25 cellular contexts compared by ENCODE assay signal in genomic region chr1:114833421-114833820, GRCh38.
A peak's percentile ranks its signal among the peaks of the same experiment; 100 is the strongest.
DNase-seq lines count a peak whose midpoint lies in the region; ATAC-seq and TF ChIP-seq lines count a peak whose summit lies in the region.
"Had no signal": no experiment of that assay in that cellular context is flagged by ENCODE, and none has a peak within 500 bp of the region (broad histone marks: within the 10 kb centered on the region; RNA-seq: fewer than 3 reads in every experiment).

No MANE protein-coding gene starts in this region.

- peak; percentile 45; the same call in 1 of the 3 replicates for ATAC-seq in RWPE2 (ENCODE audit: low read depth)
- ATAC-seq: A549; effector memory CD8-positive, alpha-beta T cell had no signal

- H3K36me3 ChIP-seq in RWPE2 (ENCODE audit: low read depth): no peaks in the 10 kb centered on the region
- H3K36me3 ChIP-seq: BLaER1, colonic mucosa, esophagus squamous epithelium, WERI-Rb-1 had no signal

- H3K4me3 ChIP-seq in RWPE2 (ENCODE audit: severe bottlenecking) (no peak overlapping the region), coronary artery (no peak overlapping the region)
- H3K4me3 ChIP-seq: A549, BLaER1, colonic mucosa, esophagus squamous epithelium had no signal

- H3K27me3 ChIP-seq in RWPE2 (ENCODE audit: insufficient read depth, poor library complexity, severe bottlenecking): no peaks in the 10 kb centered on the region
- H3K27me3 ChIP-seq: BLaER1, colonic mucosa, esophagus squamous epithelium had no signal

- TF ChIP-seq CTCF in RWPE2 (IDR thresholded peaks at IDR 0.05; ENCODE audit: poor library complexity, severe bottlenecking) (no peak), coronary artery (IDR thresholded peaks at IDR 0.05) (no peak)

- DNase-seq in AG08395 (ENCODE audit: low spot score): peak; percentile 15
- DNase-seq in HPDE6-E6E7 (ENCODE audit: extremely low spot score): peak; percentile 4
- DNase-seq in RWPE2 (ENCODE audit: low spot score): no peak
- peak; percentile 1 for DNase-seq in fibroblast of peridontal ligament (ENCODE audit: extremely low read depth)
- no peak for DNase-seq in coronary artery (ENCODE audit: low spot score)
- DNase-seq in GDM1 (lab: John Stamatoyannopoulos, UW): no peak
- no peak for DNase-seq in NCI-H1436 treated with DMSO at 0.1 percent for 48 hours (lab: John Stamatoyannopoulos, UW)
- DNase-seq in Kasumi-1 (lab: John Stamatoyannopoulos, UW): no peak
- DNase-seq: activated CD4-positive, alpha-beta T cell treated with anti-CD3 and anti-CD28 coated beads, Interleukin-2, amount 10 ng/mL, durations not matched to agents 24 days and 14 days; activated naive CD4-positive, alpha-beta T cell treated with anti-CD3 and anti-CD28 coated beads for 36 hours; activated T-cell treated with anti-CD3 and anti-CD28 coated beads, Interleukin-2, amount 50 U/mL, for 48 hours; colonic mucosa; effector memory CD8-positive, alpha-beta T cell; esophagus squamous epithelium; H9; MV-4-11; NCI-H1694; NCI-H2171 treated with DMSO at 0.1 percent for 48 hours; NCI-H526; small intestine; substantia nigra; WERI-Rb-1 had no signal

- H3K4me1 ChIP-seq in RWPE2 (ENCODE audit: insufficient read depth, poor library complexity, severe bottlenecking): no peaks in the 10 kb centered on the region
- H3K4me1 ChIP-seq: A549, BLaER1, colonic mucosa, esophagus squamous epithelium had no signal

- no peaks in the 10 kb centered on the region for H3K9me3 ChIP-seq in RWPE2 (ENCODE audit: severe bottlenecking)
- H3K9me3 ChIP-seq: A549, BLaER1, colonic mucosa, esophagus squamous epithelium had no signal

- H3K27ac ChIP-seq in RWPE2 (ENCODE audit: poor library complexity, severe bottlenecking) (no peak overlapping the region), coronary artery (no peak overlapping the region)
- H3K27ac ChIP-seq: A549, BLaER1, colonic mucosa, esophagus squamous epithelium, RWPE1, WERI-Rb-1 had no signal

Comparison
In these comparisons a context has a peak if more than half of its experiments do, and no peak if none do; other contexts are left out.
1. DNase-seq: peak in AG08395 (single experiment), HPDE6-E6E7 (single experiment) and fibroblast of peridontal ligament (single experiment); none in RWPE2 (single experiment), coronary artery (single experiment), GDM1 (single experiment), NCI-H1436 treated with DMSO at 0.1 percent for 48 hours (single experiment) and Kasumi-1 (0 of 2).